In genomic region chr14:90409209-90409730, GRCh38 we compare ENCODE assay signal across 9 cellular contexts. TPM values are rescaled to one million over a fixed set of nuclear protein-coding genes. Genes with fewer than 3 reads are reported as not detected.
A peak's percentile ranks its signal among the peaks of the same experiment; 100 is the strongest.
DNase-seq lines count a peak whose midpoint lies in the region; ATAC-seq and TF ChIP-seq lines count a peak whose summit lies in the region.
"Had no signal": no experiment of that assay in that cellular context is flagged by ENCODE, and none has a peak within 500 bp of the region (broad histone marks: within the 10 kb centered on the region; RNA-seq: fewer than 3 reads in every experiment).

No MANE protein-coding gene starts in this region.

- H3K4me1 ChIP-seq in gastroesophageal sphincter = peaks cover 6 to 61% (median 9%) of the 10 kb centered on the region in 3 donors
- H3K4me1 ChIP-seq in HAP-1 = peaks cover 5% of the 10 kb centered on the region; the same call in 1 of the 2 replicates
- H3K4me1 ChIP-seq: suprapubic skin had no signal

- H3K9me3 ChIP-seq in gastroesophageal sphincter (no peaks in the 10 kb centered on the region), HAP-1 (no peaks in the 10 kb centered on the region)
- H3K9me3 ChIP-seq: suprapubic skin had no signal

- H3K27me3 ChIP-seq in gastroesophageal sphincter = no peaks in the 10 kb centered on the region
- H3K27me3 ChIP-seq in HAP-1 (ENCODE audit: low read depth) = no peaks in the 10 kb centered on the region
- H3K27me3 ChIP-seq: suprapubic skin had no signal

- H3K27me3 Mint-ChIP-seq in T-cell = no peaks in the 10 kb centered on the region

- H3K27ac ChIP-seq in gastroesophageal sphincter = peak overlapping the region; percentile 87 to 99 (median 92)
- H3K27ac ChIP-seq: suprapubic skin had no signal

- H3K36me3 ChIP-seq in gastroesophageal sphincter (peaks cover 3 to 20% of the 10 kb centered on the region in 2 donors), HAP-1 (replicated peaks) (peaks cover 7% of the 10 kb centered on the region)

- POLR2A ChIA-PET in T-cell (lab: Charles Lee) = interaction anchor here in 1 of 2 donors (0.6 to 0.7 kb wide), 2 partner anchors 7 to 109 kb away, joined by 3 to 7 read pairs; no protein-coding TSS in a partner anchor

- DNase-seq in EH (ENCODE audit: low read depth) (peak; percentile 99), T-cell (no peak), renal cortical epithelial cell (ENCODE audit: low read depth) (peak; percentile 98), HAP-1 (ENCODE audit: low spot score in 2 of 2) (no peak)
- no peak for DNase-seq in activated CD4-positive, CD25-positive, alpha-beta regulatory T cell treated with anti-CD3 and anti-CD28 coated beads, Interleukin-2, amount 50 U/mL, for 72 hours

- no peaks in the 10 kb centered on the region for H3K9me3 Mint-ChIP-seq in T-cell

- peaks cover 23% of the 10 kb centered on the region for H3K36me3 Mint-ChIP-seq in T-cell

- TF ChIP-seq POLR2A in gastroesophageal sphincter (IDR thresholded peaks at IDR 0.05) = no peak

- no peak for TF ChIP-seq EP300 in gastroesophageal sphincter (IDR thresholded peaks at IDR 0.05)

- TF ChIP-seq CTCF in gastroesophageal sphincter (IDR thresholded peaks at IDR 0.05) = no peak

- in situ Hi-C loops in HAP-1 (cut with MboI; ENCODE audit: low sequenced_read_pairs) = loop anchor here (25.0 kb wide), 1 partner anchor 278 kb away; no protein-coding TSS in a partner anchor

- ATAC-seq in T-cell (replicated peaks in 1 of 4) (peak in 1 of 4 experiments; percentile 3), gastroesophageal sphincter (peak; percentile 89), HG03175 (IDR thresholded peaks at IDR 0.05; ENCODE audit: unreplicated experiment) (no peak), HG03354 (IDR thresholded peaks at IDR 0.05; ENCODE audit: poor library complexity, severe bottlenecking, unreplicated experiment) (no peak)

- WGBS in gastroesophageal sphincter (ENCODE audit: low coverage in 1 of 2), 2 donors = 0 to 3% methylated on average over 1 to 5 of the region's 5 CpGs

- peak overlapping the region; percentile 13 to 69 for H3K27ac Mint-ChIP-seq in T-cell

- H3K4me1 Mint-ChIP-seq in T-cell = peaks cover 27 to 40% (median 35%) of the 10 kb centered on the region in 3 donors

- no peak overlapping the region for H3K4me3 ChIP-seq in gastroesophageal sphincter
- H3K4me3 ChIP-seq in HAP-1 = no peak overlapping the region
- H3K4me3 ChIP-seq: suprapubic skin had no signal

- CTCF ChIA-PET in T-cell (lab: Charles Lee) = interaction anchor here in 1 of 2 donors (0.6 to 0.9 kb wide), 2 partner anchors 9 to 336 kb away, joined by 3 read pairs; no protein-coding TSS in a partner anchor

- H3K4me3 Mint-ChIP-seq in T-cell = no peak overlapping the region

RNA-seq across cellular contexts. Expression of gene CALM1, which starts 12.4 kb away (rescaled TPM):
- total RNA-seq in T-cell (100 to 1,000 TPM; 642 to 952 (median 674) TPM), gastroesophageal sphincter (100 to 1,000 TPM; 425 to 902 (median 829) TPM), renal cortical epithelial cell (297 and 309 TPM in 2 replicates)

Comparison
In these comparisons a context has a peak if more than half of its experiments do, and no peak if none do; other contexts are left out.
1. DNase-seq: peak in EH (single experiment) and renal cortical epithelial cell (single experiment); none in T-cell (0 of 34), activated CD4-positive, CD25-positive, alpha-beta regulatory T cell treated with anti-CD3 and anti-CD28 coated beads, Interleukin-2, amount 50 U/mL, for 72 hours (single experiment) and HAP-1 (0 of 2).